ENCODE assay signal across 1 cellular context in the genomic region with DNA sequence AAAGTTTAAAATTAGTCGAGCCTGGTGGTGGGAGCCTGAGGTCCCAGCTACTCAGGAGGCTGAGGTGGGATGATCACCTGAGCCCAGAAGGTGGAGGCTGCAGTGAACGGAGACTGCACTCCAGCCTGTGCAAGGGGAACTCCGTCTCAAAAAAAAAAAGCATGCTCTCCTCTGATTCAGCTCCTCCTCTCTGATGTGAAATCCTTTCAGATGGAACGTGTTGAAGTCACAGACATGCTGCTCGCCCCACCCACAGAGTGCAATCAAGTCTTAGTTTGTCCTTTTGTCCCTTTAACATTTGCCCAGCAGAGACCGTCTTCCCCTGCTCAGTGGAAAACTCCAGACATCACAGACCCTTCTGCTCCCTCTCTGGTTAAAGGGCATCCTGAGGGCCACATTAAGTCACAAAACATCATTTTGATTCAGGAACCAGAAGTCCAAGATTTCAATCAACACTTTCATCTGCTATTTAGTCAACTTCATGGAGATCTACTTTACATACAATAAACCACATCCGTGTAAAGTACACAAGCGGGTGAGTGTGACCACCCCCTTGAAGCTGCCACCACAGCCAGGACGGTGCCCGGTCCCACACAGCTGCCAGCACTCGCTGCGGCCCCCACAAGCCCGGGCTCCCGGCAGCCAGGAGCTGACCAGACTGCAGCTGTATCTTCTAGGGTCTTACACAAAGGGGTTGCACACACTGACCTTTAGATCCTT.
TF ChIP-seq lines count a peak whose summit lies in the region.

No MANE protein-coding gene starts in this region.

TF ChIP-seq in HEK293T, 16 proteins besides CTCF, POLR2A, EP300 and RAD21 (continued from another document):
- TF ChIP-seq SP1 (IDR thresholded peaks at IDR 0.05) (no peak), NFRKB (IDR thresholded peaks at IDR 0.05) (no peak), LEF1 (IDR thresholded peaks at IDR 0.05; ENCODE audit: borderline replicate concordance) (no peak)
